8 cellular contexts compared by ENCODE assay signal in the genomic region with DNA sequence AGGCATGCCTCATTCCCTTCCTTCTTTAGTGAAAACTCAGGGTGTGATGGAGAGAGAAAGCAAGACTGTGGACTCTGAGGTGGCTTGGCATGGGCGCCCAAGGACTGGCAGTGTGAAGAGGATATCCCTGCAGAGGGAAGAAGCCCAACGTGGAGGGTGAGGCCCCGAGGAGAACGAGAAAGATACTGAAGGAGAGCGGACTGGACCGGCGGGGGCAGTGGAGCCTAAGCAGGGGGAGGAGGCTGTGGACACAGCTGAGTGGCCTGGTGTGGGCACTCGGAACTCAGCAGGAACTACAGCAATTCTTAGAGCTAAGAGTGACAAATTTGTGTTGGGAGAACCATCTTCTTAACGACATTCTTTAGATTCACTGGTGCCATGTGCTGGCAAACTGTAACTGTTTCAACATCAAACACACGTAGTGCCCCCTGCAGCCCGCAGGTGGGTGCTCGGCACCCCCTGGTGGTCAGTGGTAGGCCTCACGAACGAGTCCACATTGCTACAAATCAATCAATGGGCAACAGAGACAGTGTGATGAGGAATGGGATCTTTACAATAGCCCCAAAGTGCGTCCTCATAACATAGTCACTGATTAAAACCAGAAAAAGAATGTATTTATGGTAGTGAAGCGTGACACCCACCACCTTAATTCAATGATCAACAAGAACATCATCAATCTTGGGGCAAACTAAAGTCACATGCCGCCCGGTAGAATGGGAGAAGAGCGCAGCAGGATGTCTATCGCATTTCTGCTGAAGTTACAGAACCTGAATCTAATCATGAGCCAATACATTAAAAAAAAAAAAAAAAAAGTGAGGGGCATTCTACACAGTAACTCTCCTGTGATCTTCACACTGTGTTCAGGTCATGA. TPM values are rescaled to one million over a fixed set of nuclear protein-coding genes. Genes with fewer than 3 reads are reported as not detected.
A peak's percentile ranks its signal among the peaks of the same experiment; 100 is the strongest.
DNase-seq lines count a peak whose midpoint lies in the region; ATAC-seq and TF ChIP-seq lines count a peak whose summit lies in the region.

No MANE protein-coding gene starts in this region.

- no peaks in the 10 kb centered on the region for H3K4me1 Mint-ChIP-seq in CD8-positive, alpha-beta T cell (ENCODE audit: low read depth)

- H3K36me3 Mint-ChIP-seq in CD8-positive, alpha-beta T cell = no peaks in the 10 kb centered on the region

- no peaks in the 10 kb centered on the region for H3K9me3 Mint-ChIP-seq in CD8-positive, alpha-beta T cell

- H3K4me3 ChIP-seq in CD8-positive, alpha-beta T cell (ENCODE audit: low read depth, low read length) = no peak overlapping the region
- no peak overlapping the region for H3K4me3 ChIP-seq in cardiac fibroblast (replicated peaks in 1 of 2; ENCODE audit: low read depth in 2 of 2, low read length in 2 of 2)
- H3K4me3 ChIP-seq in lower leg skin (ENCODE audit: low read depth, poor library complexity, severe bottlenecking) = no peak overlapping the region

- DNase-seq in CD8-positive, alpha-beta T cell = peak in 1 of 7 experiments; percentile 29
- peak; percentile 35 for DNase-seq in GM20000 (ENCODE audit: low spot score)
- peak; percentile 23 for DNase-seq in RPMI8226
- peak; percentile 24 for DNase-seq in cardiac fibroblast (ENCODE audit: low read depth in 2 of 2)
- DNase-seq in mesenteric fat pad (ENCODE audit: low spot score) = peak; percentile 45
- no peak for DNase-seq in ureter (ENCODE audit: low spot score)
- no peak for DNase-seq in lower leg skin (ENCODE audit: low spot score in 2 of 2)

- intact Hi-C loops in CD8-positive, alpha-beta T cell (cut with DNase I, micrococcal nuclease) = loop anchor here in 1 of 2 experiments (2.0 kb wide), 1 partner anchor 234 kb away; no protein-coding TSS in a partner anchor
- intact Hi-C loops in lower leg skin (cut with DNase I; ENCODE audit: low total_unique reads) = no loop called here

- 60 to 68% methylated on average over 20 of the region's 20 CpGs for WGBS in lower leg skin, 2 donors

- H3K27ac Mint-ChIP-seq in CD8-positive, alpha-beta T cell = no peak overlapping the region

- no peaks in the 10 kb centered on the region for H3K27me3 ChIP-seq in CD8-positive, alpha-beta T cell (ENCODE audit: insufficient read depth, low read length)

- POLR2A ChIA-PET in CD8-positive, alpha-beta T cell (lab: Charles Lee) = no interaction called here

- H3K36me3 ChIP-seq in CD8-positive, alpha-beta T cell (ENCODE audit: insufficient read depth, low read length) = no peaks in the 10 kb centered on the region

- no peak overlapping the region for H3K4me3 Mint-ChIP-seq in CD8-positive, alpha-beta T cell

- H3K27ac ChIP-seq in CD8-positive, alpha-beta T cell (ENCODE audit: low read depth, low read length) = no peak overlapping the region

- CTCF ChIA-PET in CD8-positive, alpha-beta T cell (lab: Charles Lee) = interaction anchor here (0.9 to 1.4 kb wide), 2 partner anchors 18 to 71 kb away, joined by 3 read pairs; no protein-coding TSS in a partner anchor

- peak; percentile 33 for TF ChIP-seq CTCF in CD8-positive, alpha-beta T cell (IDR thresholded peaks at IDR 0.05)
- peak; percentile 48 for TF ChIP-seq CTCF in GM20000 (IDR thresholded peaks at IDR 0.05; ENCODE audit: extremely low read depth, missing control alignments)
- TF ChIP-seq CTCF in cardiac fibroblast (IDR thresholded peaks at IDR 0.05; ENCODE audit: low read depth, low read length) = peak; percentile 69
- no peak for TF ChIP-seq CTCF in lower leg skin (IDR thresholded peaks at IDR 0.05)

- no peak for ATAC-seq in CD8-positive, alpha-beta T cell
- no peak for ATAC-seq in HG03108 (IDR thresholded peaks at IDR 0.05; ENCODE audit: unreplicated experiment)

- H3K27me3 Mint-ChIP-seq in CD8-positive, alpha-beta T cell (ENCODE audit: low read depth) = no peaks in the 10 kb centered on the region

- no peak for TF ChIP-seq POLR2A in lower leg skin (IDR thresholded peaks at IDR 0.05)

- H3K4me1 ChIP-seq in CD8-positive, alpha-beta T cell (ENCODE audit: insufficient read depth, low read length) = no peaks in the 10 kb centered on the region

- no peaks in the 10 kb centered on the region for H3K9me3 ChIP-seq in CD8-positive, alpha-beta T cell (ENCODE audit: low read length)

RNA-seq across cellular contexts. Expression of gene SFTPA1, which starts 2.0 kb away (rescaled TPM):
- not detected for total RNA-seq in CD8-positive, alpha-beta T cell
- total RNA-seq in mesenteric fat pad = not detected
- total RNA-seq in ureter = 0.91 TPM
- total RNA-seq in lower leg skin = not detected

RNA-seq across cellular contexts. Expression of gene SFTPA2, which starts 48.5 kb away (rescaled TPM):
- total RNA-seq in CD8-positive, alpha-beta T cell = not detected
- not detected for total RNA-seq in mesenteric fat pad
- 0.94 TPM for total RNA-seq in ureter
- total RNA-seq in lower leg skin = not detected

Comparison
In these comparisons a context has a peak if more than half of its experiments do, and no peak if none do; other contexts are left out.
1. DNase-seq: peak in GM20000 (single experiment), RPMI8226 (single experiment), cardiac fibroblast (2 of 2) and mesenteric fat pad (single experiment); none in ureter (single experiment) and lower leg skin (0 of 2).
2. CTCF ChIP-seq: peak in CD8-positive, alpha-beta T cell (single experiment), GM20000 (single experiment) and cardiac fibroblast (single experiment); none in lower leg skin (0 of 3).